ENCODE assay signal across 21 cellular contexts in genomic region chr6:163985710-163986109, GRCh38.
DNase-seq lines count a peak whose midpoint lies in the region; ATAC-seq, FAIRE-seq and TF ChIP-seq lines count a peak whose summit lies in the region.
"Had no signal": no experiment of that assay in that cellular context is flagged by ENCODE, and none has a peak within 500 bp of the region (broad histone marks: within the 10 kb centered on the region; RNA-seq: fewer than 3 reads in every experiment).

No MANE protein-coding gene starts in this region.

- no peak for TF ChIP-seq EP300 in stomach (IDR thresholded peaks at IDR 0.05)

- H3K4me2 ChIP-seq in mammary epithelial cell (ENCODE audit: insufficient read depth, low read depth, low read length) = no peak overlapping the region
- peak overlapping the region; percentile 6 for H3K4me2 ChIP-seq in astrocyte (ENCODE audit: low read length)

- intact Hi-C loops in MCF 10A (cut with micrococcal nuclease) (no loop called here), mammary epithelial cell (cut with micrococcal nuclease) (no loop called here), stomach (cut with DNase I; ENCODE audit: low total_unique reads) (no loop called here)

- POLR2A ChIA-PET in MCF 10A (lab: Yijun Ruan, JAX) = no interaction called here

- H3K9ac ChIP-seq in mammary epithelial cell (ENCODE audit: insufficient read depth, low read length) = no peak overlapping the region
- H3K9ac ChIP-seq in astrocyte (ENCODE audit: low read length) = no peak overlapping the region

- H3K9me3 ChIP-seq in mammary epithelial cell (replicated peaks; ENCODE audit: insufficient read depth, low read length) = peaks cover 14% of the 10 kb centered on the region
- no peaks in the 10 kb centered on the region for H3K9me3 ChIP-seq in astrocyte (ENCODE audit: insufficient read depth, low read depth, low read length)
- H3K9me3 ChIP-seq in right atrium auricular region = no peaks in the 10 kb centered on the region
- no peaks in the 10 kb centered on the region for H3K9me3 ChIP-seq in stomach
- H3K9me3 ChIP-seq: uterus had no signal

- no peaks in the 10 kb centered on the region for H3K27me3 Mint-ChIP-seq in MCF 10A (ENCODE audit: insufficient read depth, unreplicated experiment)
- H3K27me3 Mint-ChIP-seq in astrocyte (ENCODE audit: low read depth, unreplicated experiment) = no peaks in the 10 kb centered on the region
- no peaks in the 10 kb centered on the region for H3K27me3 Mint-ChIP-seq in type B pancreatic cell
- H3K27me3 Mint-ChIP-seq: activated CD4-positive, alpha-beta T cell treated with anti-CD3 and anti-CD28 coated beads, Interleukin-2, amount 10 ng/mL, durations not matched to agents 7 days and 5 days had no signal

- no TSS peak for BruUV-seq in MCF 10A (replicated peaks; lab: Mats Ljungman, UMichigan)
- BruUV-seq in mammary epithelial cell (replicated peaks; lab: Mats Ljungman, UMichigan) = no TSS peak

- no peak overlapping the region for H2AFZ ChIP-seq in mammary epithelial cell (ENCODE audit: low read depth, low read length)
- H2AFZ ChIP-seq in astrocyte (ENCODE audit: low read depth, low read length) = peak overlapping the region; percentile 8

- in situ Hi-C loops in mammary epithelial cell (cut with MboI; ENCODE audit: low sequenced_read_pairs in 2 of 2) = no loop called here

- dilution Hi-C loops in mammary epithelial cell (cut with HindIII; ENCODE audit: low sequenced_read_pairs) = no loop called here

- H3K36me3 Mint-ChIP-seq in MCF 10A (ENCODE audit: insufficient read depth, unreplicated experiment) (no peaks in the 10 kb centered on the region), astrocyte (ENCODE audit: low read depth, unreplicated experiment) (no peaks in the 10 kb centered on the region), type B pancreatic cell (no peaks in the 10 kb centered on the region)
- H3K36me3 Mint-ChIP-seq: natural killer cell had no signal

- FAIRE-seq in astrocyte (lab: Jason Lieb, UNC) = no peak

- CTCF ChIA-PET in MCF 10A (lab: Yijun Ruan, JAX) = interaction anchor here (0.6 kb wide), 1 partner anchor 1078 kb away, joined by 3 read pairs; no protein-coding TSS in a partner anchor
- CTCF ChIA-PET in mammary epithelial cell (lab: Charles Lee; ENCODE audit: low non-redundant PET) = no interaction called here

- DNase-seq in MCF 10A (ENCODE audit: unreplicated experiment) = peak; percentile 1
- no peak for DNase-seq in mammary epithelial cell
- peak; percentile 51 for DNase-seq in astrocyte (ENCODE audit: low read depth)
- DNase-seq in right atrium auricular region (ENCODE audit: low spot score) = no peak
- DNase-seq in type B pancreatic cell (ENCODE audit: extremely low spot score, unreplicated experiment) = no peak
- no peak for DNase-seq in left lobe of liver (ENCODE audit: low spot score)
- DNase-seq in stomach = no peak
- no peak for DNase-seq in iPS-NIHi11 (ENCODE audit: low spot score)
- DNase-seq: activated CD4-positive, alpha-beta T cell treated with anti-CD3 and anti-CD28 coated beads, Interleukin-2, amount 10 ng/mL, durations not matched to agents 7 days and 5 days; activated CD8-positive, alpha-beta memory T cell treated with anti-CD3 and anti-CD28 coated beads, Interleukin-2, amount 50 U/mL, for 48 hours; aorta; CD4-positive, alpha-beta T cell; cortex of kidney; DND-41; mesendoderm; natural killer cell; NCI-H2107; NCI-H524; uterus had no signal

- H3K4me1 ChIP-seq in mammary epithelial cell (ENCODE audit: insufficient read depth, low read length) = no peaks in the 10 kb centered on the region
- H3K4me1 ChIP-seq in astrocyte (ENCODE audit: insufficient read depth, low read length) = peaks cover 27% of the 10 kb centered on the region
- peaks cover 0 to 14% of the 10 kb centered on the region in 2 donors for H3K4me1 ChIP-seq in right atrium auricular region
- H3K4me1 ChIP-seq in stomach = peaks cover 0 to 5% (median 0%) of the 10 kb centered on the region in 4 donors
- H3K4me1 ChIP-seq: uterus had no signal

- H3K36me3 ChIP-seq in mammary epithelial cell (ENCODE audit: insufficient read depth, low read length) (no peaks in the 10 kb centered on the region), astrocyte (ENCODE audit: insufficient read depth, low read length) (no peaks in the 10 kb centered on the region), right atrium auricular region (no peaks in the 10 kb centered on the region), stomach (no peaks in the 10 kb centered on the region)
- H3K36me3 ChIP-seq: uterus had no signal

- no peaks in the 10 kb centered on the region for H3K79me2 ChIP-seq in mammary epithelial cell (ENCODE audit: insufficient read depth, low read length)
- H3K79me2 ChIP-seq in astrocyte (ENCODE audit: insufficient read depth, low read length) = no peaks in the 10 kb centered on the region

- no peak overlapping the region for H3K27ac ChIP-seq in mammary epithelial cell (ENCODE audit: insufficient read depth, low read depth, low read length)
- H3K27ac ChIP-seq in astrocyte (ENCODE audit: low read depth, low read length) = peak overlapping the region; percentile 4
- H3K27ac ChIP-seq in right atrium auricular region = peak overlapping the region; percentile 71 to 89
- H3K27ac ChIP-seq in stomach = no peak overlapping the region
- H3K27ac ChIP-seq: epithelial cell of prostate, uterus had no signal

- TF ChIP-seq POLR2A in stomach (IDR thresholded peaks at IDR 0.05) = no peak

- H3K4me3 Mint-ChIP-seq in MCF 10A (ENCODE audit: unreplicated experiment) (no peak overlapping the region), astrocyte (ENCODE audit: unreplicated experiment) (no peak overlapping the region), type B pancreatic cell (no peak overlapping the region)
- H3K4me3 Mint-ChIP-seq: activated CD4-positive, alpha-beta T cell treated with anti-CD3 and anti-CD28 coated beads, Interleukin-2, amount 10 ng/mL, durations not matched to agents 7 days and 5 days; CD4-positive, alpha-beta T cell; natural killer cell; stimulated activated naive CD8-positive, alpha-beta T cell treated with anti-CD3 and anti-CD28 coated beads, Interleukin-15, Interleukin-2, amounts not matched to agents 100 ng/mL and 50 ng/mL, for 24 hours had no signal

- H3K27ac Mint-ChIP-seq in MCF 10A (ENCODE audit: low read depth, unreplicated experiment) (no peak overlapping the region), astrocyte (ENCODE audit: unreplicated experiment) (peak overlapping the region; percentile 93), type B pancreatic cell (peak overlapping the region; percentile 14)
- H3K27ac Mint-ChIP-seq: activated CD4-positive, alpha-beta T cell treated with anti-CD3 and anti-CD28 coated beads, Interleukin-2, amount 10 ng/mL, durations not matched to agents 7 days and 5 days; CD4-positive, alpha-beta T cell; natural killer cell; stimulated activated naive CD8-positive, alpha-beta T cell treated with anti-CD3 and anti-CD28 coated beads, Interleukin-15, Interleukin-2, amounts not matched to agents 100 ng/mL and 50 ng/mL, for 24 hours had no signal

- TF ChIP-seq CTCF in MCF 10A (IDR thresholded peaks at IDR 0.05; ENCODE audit: unreplicated experiment) (no peak), mammary epithelial cell (conservative IDR thresholded peaks at IDR 0.05 in 1 of 2, IDR thresholded peaks at IDR 0.05 in 1 of 2; ENCODE audit: extremely low read depth in 1 of 2, insufficient read depth in 1 of 2, low read depth in 1 of 2, low read length in 2 of 2) (no peak), astrocyte (IDR thresholded peaks at IDR 0.05; ENCODE audit: insufficient read depth, low read depth, low read length) (no peak), right atrium auricular region (IDR thresholded peaks at IDR 0.05) (no peak), type B pancreatic cell (conservative IDR thresholded peaks at IDR 0.05) (no peak), stomach (IDR thresholded peaks at IDR 0.05) (no peak)

- no peaks in the 10 kb centered on the region for H3K4me1 Mint-ChIP-seq in MCF 10A (ENCODE audit: insufficient read depth, unreplicated experiment)
- H3K4me1 Mint-ChIP-seq in astrocyte (ENCODE audit: low read depth, unreplicated experiment) = peaks cover 35% of the 10 kb centered on the region
- H3K4me1 Mint-ChIP-seq in type B pancreatic cell (ENCODE audit: unreplicated experiment) = peaks cover 13% of the 10 kb centered on the region
- H3K4me1 Mint-ChIP-seq: activated CD4-positive, alpha-beta T cell treated with anti-CD3 and anti-CD28 coated beads, Interleukin-2, amount 10 ng/mL, durations not matched to agents 7 days and 5 days had no signal

- 36% methylated on average over 8 of the region's 11 CpGs for WGBS in mammary epithelial cell (ENCODE audit: low coverage, missing lambda C conversion rate)
- 43 to 51% (median 45%) methylated on average over 9 to 11 of the region's 11 CpGs for WGBS in stomach, 5 donors

- H4K20me1 ChIP-seq in mammary epithelial cell (ENCODE audit: insufficient read depth, low read length) = no peaks in the 10 kb centered on the region
- no peaks in the 10 kb centered on the region for H4K20me1 ChIP-seq in astrocyte (ENCODE audit: insufficient read depth, low read length)

- no peak overlapping the region for H3K4me3 ChIP-seq in mammary epithelial cell (replicated peaks in 1 of 3; ENCODE audit: insufficient read depth in 1 of 3, low read depth in 2 of 3, low read length in 3 of 3)
- no peak overlapping the region for H3K4me3 ChIP-seq in astrocyte (ENCODE audit: insufficient read depth, low read depth, low read length)
- H3K4me3 ChIP-seq in right atrium auricular region = no peak overlapping the region
- no peak overlapping the region for H3K4me3 ChIP-seq in stomach
- H3K4me3 ChIP-seq: uterus had no signal

- H3K9me3 Mint-ChIP-seq in MCF 10A (ENCODE audit: unreplicated experiment) (no peaks in the 10 kb centered on the region), astrocyte (ENCODE audit: unreplicated experiment) (peaks cover 3% of the 10 kb centered on the region), type B pancreatic cell (no peaks in the 10 kb centered on the region)
- H3K9me3 Mint-ChIP-seq: activated CD4-positive, alpha-beta T cell treated with anti-CD3 and anti-CD28 coated beads, Interleukin-2, amount 10 ng/mL, durations not matched to agents 7 days and 5 days; CD4-positive, alpha-beta T cell; natural killer cell; stimulated activated naive CD8-positive, alpha-beta T cell treated with anti-CD3 and anti-CD28 coated beads, Interleukin-15, Interleukin-2, amounts not matched to agents 100 ng/mL and 50 ng/mL, for 24 hours had no signal

- H3K27me3 ChIP-seq in mammary epithelial cell (ENCODE audit: insufficient read depth, low read length) = no peaks in the 10 kb centered on the region
- no peaks in the 10 kb centered on the region for H3K27me3 ChIP-seq in astrocyte (ENCODE audit: insufficient read depth, low read length)
- H3K27me3 ChIP-seq in right atrium auricular region = no peaks in the 10 kb centered on the region
- no peaks in the 10 kb centered on the region for H3K27me3 ChIP-seq in stomach
- H3K27me3 ChIP-seq: uterus had no signal

- ATAC-seq in left lobe of liver = no peak

Comparison
In these comparisons a context has a peak if more than half of its experiments do, and no peak if none do; other contexts are left out.
1. DNase-seq: peak in MCF 10A (single experiment) and astrocyte (single experiment); none in mammary epithelial cell (single experiment), right atrium auricular region (single experiment), type B pancreatic cell (single experiment), left lobe of liver (single experiment), stomach (single experiment) and iPS-NIHi11 (single experiment).
2. H3K27ac ChIP-seq: peak in astrocyte (single experiment) and right atrium auricular region (2 of 2); none in mammary epithelial cell (single experiment) and stomach (0 of 5).